Comparison of ENCODE assay signal across 29 cellular contexts in genomic region chr4:76813070-76813469, GRCh38.
"Had no signal": no experiment of that assay in that cellular context is flagged by ENCODE, and none has a peak within 500 bp of the region (broad histone marks: within the 10 kb centered on the region; RNA-seq: fewer than 3 reads in every experiment).

No MANE protein-coding gene starts in this region.

- H3K36me3 Mint-ChIP-seq: stimulated activated memory B cell treated with anti-CD40 and anti-IgM and Interleukin-4, amounts not matched to agents 10 μg/mL and 1 μg/mL and 100 μg/mL, for 72 hours had no signal

- H3K9me3 ChIP-seq: vagina had no signal

- H3K4me1 ChIP-seq: left lung had no signal

- DNase-seq: activated CD4-positive, alpha-beta T cell treated with anti-CD3 and anti-CD28 coated beads for 1 hour; activated CD4-positive, alpha-beta T cell treated with anti-CD3 and anti-CD28 coated beads, Interleukin-2, amount 10 ng/mL, durations not matched to agents 7 days and 5 days; activated CD8-positive, alpha-beta T cell treated with anti-CD3 and anti-CD28 coated beads for 36 hours; activated gamma-delta T cell treated with Interleukin-2 at 50 U/mL for 16 hours; activated naive CD4-positive, alpha-beta T cell treated with anti-CD3 and anti-CD28 coated beads, Interleukin-2, amount 50 U/mL, for 16 hours; activated T-cell treated with anti-CD3 and anti-CD28 coated beads, Interleukin-2, amount 50 U/mL, for 4 hours; amniotic stem cell; brain microvascular endothelial cell; caudate nucleus; foreskin fibroblast; head of caudate nucleus; left lung; midbrain; naive thymus-derived CD4-positive, alpha-beta T cell; stimulated activated CD4-positive, alpha-beta T cell treated with anti-CD3 and anti-CD28 coated beads, Interleukin-1b, Interleukin-23, amount 100 ng/mL, for 48 hours; stimulated activated CD4-positive, alpha-beta T cell treated with anti-CD3 and anti-CD28 coated beads, Interleukin-4, amount 100 ng/mL, for 4 hours; stimulated activated CD8-positive, alpha-beta memory T cell treated with anti-CD3 and anti-CD28 coated beads, Interleukin-4, amount 100 ng/mL, for 48 hours; stimulated activated naive CD8-positive, alpha-beta T cell treated with anti-CD3 and anti-CD28 coated beads, Interleukin-15, amount 100 ng/mL, for 72 hours; substantia nigra; T-helper 2 cell had no signal

- H3K4me3 Mint-ChIP-seq: activated CD4-positive, alpha-beta T cell treated with anti-CD3 and anti-CD28 coated beads, Interleukin-2, amount 10 ng/mL, durations not matched to agents 7 days and 5 days; activated CD8-positive, alpha-beta T cell treated with anti-CD3 and anti-CD28 coated beads for 36 hours; activated T-cell treated with anti-CD3 and anti-CD28 coated beads, Interleukin-2, amount 50 U/mL, for 4 hours; activated T-helper 17 cell treated with anti-CD3 and anti-CD28 coated beads, Interleukin-2, amount 50 U/mL, for 72 hours; naive thymus-derived CD4-positive, alpha-beta T cell; stimulated activated memory B cell treated with anti-CD40 and anti-IgM and Interleukin-4, amounts not matched to agents 10 μg/mL and 1 μg/mL and 100 μg/mL, for 72 hours; stimulated activated naive CD8-positive, alpha-beta T cell treated with anti-CD3 and anti-CD28 coated beads, Interleukin-15, amount 100 ng/mL, for 72 hours; WTC11 had no signal

- H3K9me3 Mint-ChIP-seq: activated CD8-positive, alpha-beta T cell treated with anti-CD3 and anti-CD28 coated beads for 36 hours; type B pancreatic cell had no signal

- H3K36me3 ChIP-seq: brain microvascular endothelial cell, left lung, vagina had no signal

- H3K27ac Mint-ChIP-seq: activated CD4-positive, alpha-beta T cell treated with anti-CD3 and anti-CD28 coated beads, Interleukin-2, amount 10 ng/mL, durations not matched to agents 7 days and 5 days; activated CD8-positive, alpha-beta T cell treated with anti-CD3 and anti-CD28 coated beads for 36 hours; activated T-helper 17 cell treated with anti-CD3 and anti-CD28 coated beads, Interleukin-2, amount 50 U/mL, for 72 hours; naive thymus-derived CD4-positive, alpha-beta T cell; stimulated activated memory B cell treated with anti-CD40 and anti-IgM and Interleukin-4, amounts not matched to agents 10 μg/mL and 1 μg/mL and 100 μg/mL, for 72 hours; type B pancreatic cell; WTC11 had no signal

- H3K27ac ChIP-seq: left lung, vagina had no signal

- H3K27me3 Mint-ChIP-seq: activated CD8-positive, alpha-beta T cell treated with anti-CD3 and anti-CD28 coated beads for 36 hours; type B pancreatic cell had no signal

- ATAC-seq: activated CD8-positive, alpha-beta T cell treated with anti-CD3 and anti-CD28 coated beads for 36 hours; activated T-cell treated with anti-CD3 and anti-CD28 coated beads, Interleukin-2, amount 50 U/mL, for 4 hours; activated T-helper 17 cell treated with anti-CD3 and anti-CD28 coated beads, Interleukin-2, amount 50 U/mL, for 72 hours; esophagus mucosa; naive thymus-derived CD4-positive, alpha-beta T cell; stimulated activated memory B cell treated with anti-CD40 and anti-IgM and Interleukin-4, amounts not matched to agents 10 μg/mL and 1 μg/mL and 100 μg/mL, for 72 hours; stimulated activated naive CD8-positive, alpha-beta T cell treated with anti-CD3 and anti-CD28 coated beads, Interleukin-15, amount 100 ng/mL, for 72 hours; WTC11 had no signal

- H3K27me3 ChIP-seq: brain microvascular endothelial cell, left lung, vagina had no signal

- H3K4me1 Mint-ChIP-seq: activated CD4-positive, alpha-beta T cell treated with anti-CD3 and anti-CD28 coated beads, Interleukin-2, amount 10 ng/mL, durations not matched to agents 7 days and 5 days; activated T-helper 17 cell treated with anti-CD3 and anti-CD28 coated beads, Interleukin-2, amount 50 U/mL, for 72 hours; naive thymus-derived CD4-positive, alpha-beta T cell; stimulated activated memory B cell treated with anti-CD40 and anti-IgM and Interleukin-4, amounts not matched to agents 10 μg/mL and 1 μg/mL and 100 μg/mL, for 72 hours; stimulated activated naive CD8-positive, alpha-beta T cell treated with anti-CD3 and anti-CD28 coated beads, Interleukin-15, amount 100 ng/mL, for 72 hours had no signal

- H3K4me3 ChIP-seq: left lung, skin epidermis, vagina had no signal

- FAIRE-seq: astrocyte, islet of Langerhans had no signal
